Comparison of ENCODE assay signal across 8 cellular contexts in the genomic region with DNA sequence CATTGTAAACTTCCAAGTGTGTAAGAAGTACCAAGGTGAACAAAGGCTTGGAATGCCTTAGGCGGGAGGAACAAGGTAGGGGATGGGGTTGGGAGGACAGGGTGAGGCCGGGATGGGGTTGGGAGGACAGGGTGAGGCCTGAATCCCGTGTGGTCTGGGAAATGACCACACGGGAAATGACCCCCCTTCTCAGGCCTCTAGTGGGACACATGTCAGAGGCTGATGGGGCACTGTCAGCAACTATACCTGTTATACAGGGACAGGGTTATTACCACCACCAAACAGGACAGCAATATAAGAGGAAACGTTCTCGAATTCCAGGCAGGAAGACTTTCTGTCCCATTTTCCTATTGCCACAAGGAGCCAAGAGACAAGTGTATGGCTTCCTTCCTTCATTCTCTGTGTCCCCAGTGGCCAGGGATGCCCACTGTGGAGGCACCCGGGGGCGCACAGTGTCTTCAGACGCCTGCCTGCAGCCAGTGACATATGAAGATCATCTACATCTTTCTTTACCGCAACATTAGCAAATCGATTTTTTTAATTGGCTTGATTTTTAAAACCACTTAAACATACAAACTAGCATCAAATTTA. TPM values are rescaled to one million over a fixed set of nuclear protein-coding genes. Genes with fewer than 3 reads are reported as not detected.
DNase-seq lines count a peak whose midpoint lies in the region; ATAC-seq, FAIRE-seq and TF ChIP-seq lines count a peak whose summit lies in the region.

No MANE protein-coding gene starts in this region.

- dilution Hi-C loops in keratinocyte (cut with MboI; ENCODE audit: extremely low pct_ligation_motif_present, low sequenced_read_pairs): no loop called here

- peaks cover 52% of the 10 kb centered on the region for H3K79me2 ChIP-seq in keratinocyte (ENCODE audit: control insufficient read depth, insufficient read depth, low read length)

- peak; percentile 9 for FAIRE-seq in GM18507 (lab: Jason Lieb, UNC)
- peak; percentile 23 for FAIRE-seq in keratinocyte (lab: Jason Lieb, UNC)

- peak overlapping the region; percentile 87 for H3K4me2 ChIP-seq in keratinocyte (ENCODE audit: control insufficient read depth, extremely low read depth, insufficient read depth, low read depth, low read length)

- H4K20me1 ChIP-seq in keratinocyte (ENCODE audit: control insufficient read depth, extremely low read depth, insufficient read depth, low read length): peaks cover 6% of the 10 kb centered on the region

- no TSS peak for BruUV-seq in A673 (replicated peaks; lab: Mats Ljungman, UMichigan)

- CTCF ChIA-PET in A673 (lab: Charles Lee): interaction anchor here (0.7 kb wide), 1 partner anchor 928 kb away, joined by 3 read pairs; no protein-coding TSS in a partner anchor
- CTCF ChIA-PET in activated B cell treated with CpG ODN at 0.5 μM for 24 hours (lab: Charles Lee): interaction anchor here (0.6 to 1.3 kb wide), 2 partner anchors 56 to 120 kb away, joined by 3 to 5 read pairs; no protein-coding TSS in a partner anchor

- H3K4me3 ChIP-seq in A673 (ENCODE audit: low read depth, low read length, poor library complexity, severe bottlenecking): peak overlapping the region; percentile 97
- H3K4me3 ChIP-seq in keratinocyte (ENCODE audit: control insufficient read depth in 2 of 3, extremely low read depth in 1 of 3, insufficient read depth in 2 of 3, low read depth in 1 of 3, low read length in 3 of 3): peak overlapping the region; percentile 54 to 85 (median 71)

- no peak overlapping the region for H3K27ac Mint-ChIP-seq in activated B cell treated with CpG ODN at 0.5 μM for 24 hours

- TF ChIP-seq CTCF in A673 (conservative IDR thresholded peaks at IDR 0.05; ENCODE audit: low read depth, low read length): no peak
- TF ChIP-seq CTCF in activated B cell treated with CpG ODN at 0.5 μM for 24 hours (IDR thresholded peaks at IDR 0.05): no peak
- TF ChIP-seq CTCF in keratinocyte (optimal IDR thresholded peaks at IDR 0.05 in 1 of 3, IDR thresholded peaks at IDR 0.05 in 1 of 3, conservative IDR thresholded peaks at IDR 0.05 in 1 of 3; ENCODE audit: extremely low read depth in 1 of 3, insufficient read depth in 2 of 3, low read length in 3 of 3): no peak

- H3K9me3 ChIP-seq in A673 (ENCODE audit: low read depth, low read length, poor library complexity, severe bottlenecking) (no peaks in the 10 kb centered on the region), keratinocyte (ENCODE audit: control insufficient read depth, low read depth, low read length) (no peaks in the 10 kb centered on the region)

- no peaks in the 10 kb centered on the region for H3K36me3 Mint-ChIP-seq in activated B cell treated with CpG ODN at 0.5 μM for 24 hours (ENCODE audit: low read depth)

- peak overlapping the region; percentile 86 for H3K4me3 Mint-ChIP-seq in activated B cell treated with CpG ODN at 0.5 μM for 24 hours

- peak overlapping the region; percentile 19 for H2AFZ ChIP-seq in keratinocyte (ENCODE audit: control insufficient read depth, low read length)

- peaks cover 22% of the 10 kb centered on the region for H3K27me3 Mint-ChIP-seq in activated B cell treated with CpG ODN at 0.5 μM for 24 hours

- H3K27ac ChIP-seq in A673 (ENCODE audit: low read depth, low read length, poor library complexity, severe bottlenecking): peak overlapping the region; percentile 98
- H3K27ac ChIP-seq in keratinocyte (ENCODE audit: control insufficient read depth, insufficient read depth, low read length): peak overlapping the region; percentile 18

- peaks cover 18% of the 10 kb centered on the region for H3K4me1 Mint-ChIP-seq in activated B cell treated with CpG ODN at 0.5 μM for 24 hours

- H3K4me1 ChIP-seq in A673 (ENCODE audit: insufficient read depth, low read length, poor library complexity, severe bottlenecking): peaks cover 15% of the 10 kb centered on the region
- peaks cover 21% of the 10 kb centered on the region for H3K4me1 ChIP-seq in keratinocyte (ENCODE audit: control insufficient read depth, extremely low read depth, insufficient read depth, low read length)

- ATAC-seq in activated B cell treated with CpG ODN at 0.5 μM for 24 hours (ENCODE audit: low read depth): no peak
- no peak for ATAC-seq in HG02840 (IDR thresholded peaks at IDR 0.05; ENCODE audit: low FRiP score, unreplicated experiment)
- ATAC-seq in HG03432 (IDR thresholded peaks at IDR 0.05; ENCODE audit: unreplicated experiment): no peak

- no peaks in the 10 kb centered on the region for H3K9me1 ChIP-seq in keratinocyte (ENCODE audit: control insufficient read depth, extremely low read depth, insufficient read depth, low read length)

- peak overlapping the region; percentile 80 for H3K9ac ChIP-seq in keratinocyte (ENCODE audit: control insufficient read depth, extremely low read depth, insufficient read depth, low read length)

- DNase-seq in A673 (ENCODE audit: low spot score) (no peak), GM18507 (ENCODE audit: extremely low spot score, insufficient read length, low read depth) (no peak), activated B cell treated with CpG ODN at 0.5 μM for 24 hours (no peak), keratinocyte (ENCODE audit: low read depth, low spot score) (no peak), cerebellum (ENCODE audit: low spot score) (no peak), pons (ENCODE audit: low spot score) (no peak)

- POLR2A ChIA-PET in A673 (lab: Charles Lee; ENCODE audit: low non-redundant PET): no interaction called here
- POLR2A ChIA-PET in activated B cell treated with CpG ODN at 0.5 μM for 24 hours (lab: Charles Lee): interaction anchor here (3.4 kb wide), 1 partner anchor 22 kb away, joined by 10 read pairs; no protein-coding TSS in a partner anchor

- H3K36me3 ChIP-seq in A673 (ENCODE audit: insufficient read depth, low read length, poor library complexity, severe bottlenecking) (peaks cover 52% of the 10 kb centered on the region), keratinocyte (ENCODE audit: control insufficient read depth in 2 of 2, extremely low read depth in 1 of 2, insufficient read depth in 2 of 2, low read length in 2 of 2) (peaks cover 0 to 10% of the 10 kb centered on the region in 2 experiments)

- H3K9me3 Mint-ChIP-seq in activated B cell treated with CpG ODN at 0.5 μM for 24 hours: no peaks in the 10 kb centered on the region

- H3K27me3 ChIP-seq in A673 (replicated peaks; ENCODE audit: insufficient read depth, low read depth, low read length, poor library complexity) (no peaks in the 10 kb centered on the region), keratinocyte (ENCODE audit: control insufficient read depth, extremely low read depth, insufficient read depth, low read length) (no peaks in the 10 kb centered on the region)

- intact Hi-C loops in A673 (cut with micrococcal nuclease; ENCODE audit: unreplicated experiment) (no loop called here), activated B cell treated with CpG ODN at 0.5 μM for 24 hours (cut with micrococcal nuclease) (loop anchor here (5.0 kb wide), 2 partner anchors 273 to 1342 kb away; partner anchors contain the start of gene MGMT)

RNA-seq across cellular contexts. Expression of gene MKI67, which starts 1.3 kb away (rescaled TPM):
- 242 and 249 TPM in 2 replicates for total RNA-seq in A673 (2021)
- total RNA-seq in activated B cell treated with CpG ODN at 0.5 μM for 24 hours: 2.2 and 3.5 TPM in 2 replicates
- 0.95 to 12.2 TPM (median 10.4 TPM) in 3 replicates for polyA plus RNA-seq in keratinocyte
- 0.26 TPM for polyA plus RNA-seq in keratinocyte (2011; ENCODE audit: low read depth)
- 2.1 and 2.9 TPM in 2 replicates for polyA plus RNA-seq in keratinocyte (2011; cell fraction: cytosol; rRNA removed)
- polyA plus RNA-seq in keratinocyte (2011; cell fraction: nucleus; rRNA removed): 5.8 and 7.6 TPM in 2 replicates
- polyA plus RNA-seq in keratinocyte (2012; ENCODE audit: low replicate concordance): 0.08 and 17.2 TPM in 2 replicates
- polyA minus RNA-seq in keratinocyte: 1.1 to 19.1 TPM (median 11.9 TPM) in 3 replicates
- polyA minus RNA-seq in keratinocyte (2011; cell fraction: cytosol; rRNA and poly(A)+ RNA removed): 2.9 TPM
- polyA minus RNA-seq in keratinocyte (2011; cell fraction: nucleus; rRNA and poly(A)+ RNA removed): 3.5 and 6.3 TPM in 2 replicates
- 13.6 TPM for total RNA-seq in cerebellum

Comparison
In these comparisons a context has a peak if more than half of its experiments do, and no peak if none do; other contexts are left out.
1. RNA of gene MKI67, which starts 1.3 kb away (total RNA-seq): 242 to 249 TPM in A673; 13.6 TPM in cerebellum (single experiment) and 2.2 to 3.5 TPM in activated B cell treated with CpG ODN at 0.5 μM for 24 hours; every median in the first group is over 10 times any median in the second.